10 cellular contexts compared by ENCODE assay signal in genomic region chr1:183841550-183841949, GRCh38. TPM values are rescaled to one million over a fixed set of nuclear protein-coding genes. Genes with fewer than 3 reads are reported as not detected.
A peak's percentile ranks its signal among the peaks of the same experiment; 100 is the strongest.
DNase-seq lines count a peak whose midpoint lies in the region; ATAC-seq lines count a peak whose summit lies in the region.
"Had no signal": no experiment of that assay in that cellular context is flagged by ENCODE, and none has a peak within 500 bp of the region (broad histone marks: within the 10 kb centered on the region; RNA-seq: fewer than 3 reads in every experiment).

No MANE protein-coding gene starts in this region.

- no peaks in the 10 kb centered on the region for H3K9me3 Mint-ChIP-seq in activated naive CD4-positive, alpha-beta T cell treated with anti-CD3 and anti-CD28 coated beads for 36 hours
- no peaks in the 10 kb centered on the region for H3K9me3 Mint-ChIP-seq in activated naive CD4-positive, alpha-beta T cell treated with anti-CD3 and anti-CD28 coated beads, Interleukin-2, amount 10 ng/mL, durations not matched to agents 7 days and 5 days
- no peaks in the 10 kb centered on the region for H3K9me3 Mint-ChIP-seq in activated naive CD8-positive, alpha-beta T cell treated with anti-CD3 and anti-CD28 coated beads for 36 hours
- H3K9me3 Mint-ChIP-seq: neural crest cell had no signal

- intact Hi-C loops in activated naive CD4-positive, alpha-beta T cell treated with anti-CD3 and anti-CD28 coated beads for 36 hours (cut with micrococcal nuclease), result loop anchor here (1.0 kb wide), 2 partner anchors 47 to 115 kb away; no protein-coding TSS in a partner anchor
- intact Hi-C loops in head of caudate nucleus (cut with DNase I), result no loop called here

- DNase-seq in activated naive CD4-positive, alpha-beta T cell treated with anti-CD3 and anti-CD28 coated beads for 36 hours, result no peak
- no peak for DNase-seq in activated naive CD4-positive, alpha-beta T cell treated with anti-CD3 and anti-CD28 coated beads, Interleukin-2, amount 10 ng/mL, durations not matched to agents 7 days and 5 days
- no peak for DNase-seq in activated naive CD8-positive, alpha-beta T cell treated with anti-CD3 and anti-CD28 coated beads for 36 hours
- no peak for DNase-seq in stimulated activated naive CD8-positive, alpha-beta T cell treated with anti-CD3 and anti-CD28 coated beads, Interleukin-15, Interleukin-2, amounts not matched to agents 100 U/mL and 50 U/mL, for 24 hours
- DNase-seq in SW 1271 (lab: John Stamatoyannopoulos, UW) (no peak), head of caudate nucleus (no peak)
- DNase-seq in stimulated activated CD4-positive, alpha-beta T cell treated with anti-CD3 and anti-CD28 coated beads, Interleukin-2, amount 100 ng/mL, for 24 hours, result no peak
- DNase-seq: BE2C had no signal

- H3K27me3 Mint-ChIP-seq in activated naive CD4-positive, alpha-beta T cell treated with anti-CD3 and anti-CD28 coated beads for 36 hours (ENCODE audit: low read depth), result no peaks in the 10 kb centered on the region
- H3K27me3 Mint-ChIP-seq in activated naive CD4-positive, alpha-beta T cell treated with anti-CD3 and anti-CD28 coated beads, Interleukin-2, amount 10 ng/mL, durations not matched to agents 7 days and 5 days, result no peaks in the 10 kb centered on the region
- no peaks in the 10 kb centered on the region for H3K27me3 Mint-ChIP-seq in activated naive CD8-positive, alpha-beta T cell treated with anti-CD3 and anti-CD28 coated beads for 36 hours

- H3K4me3 Mint-ChIP-seq in activated naive CD4-positive, alpha-beta T cell treated with anti-CD3 and anti-CD28 coated beads for 36 hours, result no peak overlapping the region
- H3K4me3 Mint-ChIP-seq in activated naive CD4-positive, alpha-beta T cell treated with anti-CD3 and anti-CD28 coated beads, Interleukin-2, amount 10 ng/mL, durations not matched to agents 7 days and 5 days, result no peak overlapping the region
- no peak overlapping the region for H3K4me3 Mint-ChIP-seq in activated naive CD8-positive, alpha-beta T cell treated with anti-CD3 and anti-CD28 coated beads for 36 hours
- H3K4me3 Mint-ChIP-seq: neural crest cell had no signal

- peak; percentile 51 for ATAC-seq in HG02852 (IDR thresholded peaks at IDR 0.05; ENCODE audit: unreplicated experiment)
- ATAC-seq in stimulated activated naive CD8-positive, alpha-beta T cell treated with anti-CD3 and anti-CD28 coated beads, Interleukin-15, Interleukin-2, amounts not matched to agents 100 U/mL and 50 U/mL, for 24 hours, result peak; percentile 59

- H3K27ac Mint-ChIP-seq in activated naive CD4-positive, alpha-beta T cell treated with anti-CD3 and anti-CD28 coated beads for 36 hours, result peak overlapping the region; percentile 88
- H3K27ac Mint-ChIP-seq in activated naive CD4-positive, alpha-beta T cell treated with anti-CD3 and anti-CD28 coated beads, Interleukin-2, amount 10 ng/mL, durations not matched to agents 7 days and 5 days, result no peak overlapping the region
- peak overlapping the region; percentile 87 for H3K27ac Mint-ChIP-seq in activated naive CD8-positive, alpha-beta T cell treated with anti-CD3 and anti-CD28 coated beads for 36 hours

- CTCF ChIA-PET in activated naive CD4-positive, alpha-beta T cell treated with anti-CD3 and anti-CD28 coated beads for 36 hours (lab: Charles Lee), result interaction anchor here (0.6 kb wide), 1 partner anchor 331 kb away, joined by 3 read pairs; no protein-coding TSS in a partner anchor
- CTCF ChIA-PET in activated naive CD4-positive, alpha-beta T cell treated with anti-CD3 and anti-CD28 coated beads, Interleukin-2, amount 10 ng/mL, durations not matched to agents 7 days and 5 days (lab: Charles Lee), result interaction anchor here (2.1 kb wide), 1 partner anchor 74 kb away, joined by 7 read pairs; no protein-coding TSS in a partner anchor

- H3K36me3 Mint-ChIP-seq in activated naive CD4-positive, alpha-beta T cell treated with anti-CD3 and anti-CD28 coated beads for 36 hours (ENCODE audit: low read depth), result peaks cover 2% of the 10 kb centered on the region
- peaks cover 2% of the 10 kb centered on the region for H3K36me3 Mint-ChIP-seq in activated naive CD4-positive, alpha-beta T cell treated with anti-CD3 and anti-CD28 coated beads, Interleukin-2, amount 10 ng/mL, durations not matched to agents 7 days and 5 days
- H3K36me3 Mint-ChIP-seq in activated naive CD8-positive, alpha-beta T cell treated with anti-CD3 and anti-CD28 coated beads for 36 hours, result no peaks in the 10 kb centered on the region

- H3K4me1 Mint-ChIP-seq in activated naive CD4-positive, alpha-beta T cell treated with anti-CD3 and anti-CD28 coated beads for 36 hours (ENCODE audit: low read depth), result peaks cover 28% of the 10 kb centered on the region
- peaks cover 39% of the 10 kb centered on the region for H3K4me1 Mint-ChIP-seq in activated naive CD4-positive, alpha-beta T cell treated with anti-CD3 and anti-CD28 coated beads, Interleukin-2, amount 10 ng/mL, durations not matched to agents 7 days and 5 days
- H3K4me1 Mint-ChIP-seq in activated naive CD8-positive, alpha-beta T cell treated with anti-CD3 and anti-CD28 coated beads for 36 hours, result peaks cover 25% of the 10 kb centered on the region

RNA-seq across cellular contexts. Expression of gene RGL1, which starts 36.6 kb away (rescaled TPM):
- total RNA-seq in activated naive CD4-positive, alpha-beta T cell treated with anti-CD3 and anti-CD28 coated beads for 36 hours, result 1 to 10 TPM; 2.6 to 2.7 TPM
- 1 to 10 TPM; 1.6 to 1.7 TPM for total RNA-seq in activated naive CD8-positive, alpha-beta T cell treated with anti-CD3 and anti-CD28 coated beads for 36 hours
